In genomic region chr10:121974019-121974534, GRCh38 we compare ENCODE assay signal across 1 cellular context.
TF ChIP-seq lines count a peak whose summit lies in the region.

No MANE protein-coding gene starts in this region.

TF ChIP-seq in endothelial cell of umbilical vein, 7 proteins besides CTCF, POLR2A, EP300 and RAD21:
- TF ChIP-seq POLR2AphosphoS5 (IDR thresholded peaks at IDR 0.05; ENCODE audit: insufficient read depth, low read depth, low read length) (no peak), EZH2 (IDR thresholded peaks at IDR 0.05; ENCODE audit: borderline replicate concordance, low read depth, low read length, severe bottlenecking) (no peak), MAX (IDR thresholded peaks at IDR 0.05; ENCODE audit: insufficient read depth, insufficient read length) (peak; percentile 64), JUN (IDR thresholded peaks at IDR 0.05; ENCODE audit: borderline replicate concordance, insufficient read depth, insufficient read length, low read depth) (no peak), FOS (IDR thresholded peaks at IDR 0.05; ENCODE audit: borderline replicate concordance, insufficient read depth, low read length) (no peak), GATA2 (IDR thresholded peaks at IDR 0.05; ENCODE audit: insufficient read depth, insufficient read length, low read depth, low read length) (no peak), MYC (IDR thresholded peaks at IDR 0.05; ENCODE audit: low read depth, low read length) (peak; percentile 53)
